ENCODE assay signal across 13 cellular contexts in the genomic region with DNA sequence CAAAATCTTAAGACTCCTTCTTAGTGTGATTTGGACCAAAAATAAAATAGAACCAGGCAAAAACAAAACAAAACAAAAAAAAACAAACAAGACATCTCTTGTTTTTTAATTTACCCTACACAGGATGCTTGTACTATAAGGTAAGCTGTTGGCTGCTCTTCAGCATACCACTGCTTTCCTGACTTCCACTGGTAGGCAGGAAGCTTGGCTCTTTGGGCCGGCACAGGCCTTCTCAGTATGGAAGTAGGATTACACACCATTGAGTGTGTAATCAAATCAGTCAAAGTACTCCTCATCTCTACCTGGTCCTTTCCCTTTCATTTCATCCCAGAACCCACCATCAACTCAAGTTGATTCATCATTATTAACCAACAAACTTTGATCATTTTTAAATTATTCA.
"Had no signal": no experiment of that assay in that cellular context is flagged by ENCODE, and none has a peak within 500 bp of the region (broad histone marks: within the 10 kb centered on the region; RNA-seq: fewer than 3 reads in every experiment).

No MANE protein-coding gene starts in this region.

- H3K36me3 ChIP-seq: thyroid gland, vagina had no signal

- H3K4me1 ChIP-seq: thyroid gland, vagina had no signal

- H3K4me3 Mint-ChIP-seq: activated CD4-positive, alpha-beta T cell treated with anti-CD3 and anti-CD28 coated beads for 36 hours; activated CD8-positive, alpha-beta T cell treated with anti-CD3 and anti-CD28 coated beads, Interleukin-2, amount 10 ng/mL, durations not matched to agents 7 days and 5 days; activated naive CD4-positive, alpha-beta T cell treated with anti-CD3 and anti-CD28 coated beads for 36 hours; effector memory CD8-positive, alpha-beta T cell; nephron progenitor cell had no signal

- H3K27me3 Mint-ChIP-seq: activated CD4-positive, alpha-beta T cell treated with anti-CD3 and anti-CD28 coated beads for 36 hours; effector memory CD8-positive, alpha-beta T cell had no signal

- DNase-seq: activated CD4-positive, alpha-beta T cell treated with anti-CD3 and anti-CD28 coated beads for 36 hours; activated CD8-positive, alpha-beta T cell treated with anti-CD3 and anti-CD28 coated beads, Interleukin-2, amount 10 ng/mL, durations not matched to agents 7 days and 5 days; activated naive CD4-positive, alpha-beta T cell treated with anti-CD3 and anti-CD28 coated beads for 36 hours; caudate nucleus; cortex of kidney; effector memory CD8-positive, alpha-beta T cell; erythroblast; nephron progenitor cell; T1000; thyroid gland had no signal

- H3K4me3 ChIP-seq: lung, thyroid gland, vagina had no signal

- H3K9me3 ChIP-seq: thyroid gland, vagina had no signal

- H3K9me3 Mint-ChIP-seq: activated naive CD4-positive, alpha-beta T cell treated with anti-CD3 and anti-CD28 coated beads for 36 hours; effector memory CD8-positive, alpha-beta T cell; nephron progenitor cell had no signal

- H3K27me3 ChIP-seq: thyroid gland, vagina had no signal

- H3K27ac ChIP-seq: thyroid gland, vagina, VCaP had no signal

- ATAC-seq: activated CD4-positive, alpha-beta T cell treated with anti-CD3 and anti-CD28 coated beads for 36 hours; activated CD8-positive, alpha-beta T cell treated with anti-CD3 and anti-CD28 coated beads, Interleukin-2, amount 10 ng/mL, durations not matched to agents 7 days and 5 days; effector memory CD8-positive, alpha-beta T cell had no signal

- H3K27ac Mint-ChIP-seq: activated CD4-positive, alpha-beta T cell treated with anti-CD3 and anti-CD28 coated beads for 36 hours; activated CD8-positive, alpha-beta T cell treated with anti-CD3 and anti-CD28 coated beads, Interleukin-2, amount 10 ng/mL, durations not matched to agents 7 days and 5 days; activated naive CD4-positive, alpha-beta T cell treated with anti-CD3 and anti-CD28 coated beads for 36 hours had no signal
